Comparison of ENCODE assay signal across 10 cellular contexts in the genomic region with DNA sequence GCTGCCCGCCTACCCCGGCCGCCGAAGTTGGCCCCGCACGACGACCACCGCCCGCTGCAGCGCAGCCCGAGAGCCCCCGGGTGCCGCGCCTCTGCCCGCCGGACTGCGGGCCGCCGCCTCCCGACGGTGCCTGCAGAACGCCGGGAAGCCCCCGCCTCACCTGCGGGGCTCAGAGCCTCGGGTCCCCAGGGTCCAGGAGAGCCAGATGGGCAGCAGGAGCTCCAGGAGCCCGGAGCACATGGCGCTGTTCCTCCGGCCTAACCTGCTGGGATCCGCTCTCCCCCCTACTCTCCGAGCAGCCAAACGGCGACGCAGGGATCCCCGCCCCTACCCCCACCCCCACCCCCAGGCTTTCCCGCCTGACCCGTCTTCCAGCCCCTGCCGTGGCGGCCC. TPM values are rescaled to one million over a fixed set of nuclear protein-coding genes. Genes with fewer than 3 reads are reported as not detected.
DNase-seq lines count a peak whose midpoint lies in the region; ATAC-seq and TF ChIP-seq lines count a peak whose summit lies in the region.
"Had no signal": no experiment of that assay in that cellular context is flagged by ENCODE, and none has a peak within 500 bp of the region (broad histone marks: within the 10 kb centered on the region; RNA-seq: fewer than 3 reads in every experiment).

No MANE protein-coding gene starts in this region.

- H3K36me3 ChIP-seq in heart right ventricle: no peaks in the 10 kb centered on the region
- H3K36me3 ChIP-seq in prostate gland: no peaks in the 10 kb centered on the region
- H3K36me3 ChIP-seq: SJSA1 had no signal

- intact Hi-C loops in heart right ventricle (cut with DNase I) (no loop called here), prostate gland (cut with DNase I) (no loop called here), sciatic nerve (cut with DNase I) (no loop called here)

- H3K27me3 ChIP-seq in heart right ventricle: peaks cover 0 to 71% (median 55%) of the 10 kb centered on the region in 7 donors
- H3K27me3 ChIP-seq in prostate gland (replicated peaks; ENCODE audit: insufficient read depth): no peaks in the 10 kb centered on the region

- H3K9me3 ChIP-seq in heart right ventricle (no peaks in the 10 kb centered on the region), prostate gland (no peaks in the 10 kb centered on the region)
- H3K9me3 ChIP-seq: SJSA1 had no signal

- DNase-seq in G401 (ENCODE audit: low spot score) (peak; percentile 23), NCI-H2171 (lab: John Stamatoyannopoulos, UW) (peak; percentile 80), heart right ventricle (no peak), prostate gland (ENCODE audit: low spot score) (no peak), NCI-H526 treated with DMSO at 0.1 percent for 48 hours (lab: John Stamatoyannopoulos, UW) (no peak), cerebellar cortex (ENCODE audit: low spot score) (no peak), NCI-H1048 (lab: John Stamatoyannopoulos, UW) (no peak), sciatic nerve (ENCODE audit: low spot score) (no peak)

- H3K4me3 ChIP-seq in heart right ventricle (peak overlapping the region; percentile 14 to 50 (median 45)), prostate gland (peak overlapping the region; percentile 38 to 52)
- H3K4me3 ChIP-seq: SJSA1 had no signal

- no peak for TF ChIP-seq CTCF in heart right ventricle (IDR thresholded peaks at IDR 0.05)
- TF ChIP-seq CTCF in prostate gland (IDR thresholded peaks at IDR 0.05): no peak

- H3K27ac ChIP-seq in heart right ventricle (no peak overlapping the region), prostate gland (no peak overlapping the region)
- H3K27ac ChIP-seq: SJSA1 had no signal

- H3K4me1 ChIP-seq in heart right ventricle: peaks cover 0 to 20% (median 8%) of the 10 kb centered on the region in 9 donors
- H3K4me1 ChIP-seq in prostate gland (replicated peaks): no peaks in the 10 kb centered on the region
- H3K4me1 ChIP-seq: SJSA1 had no signal

- in situ Hi-C loops in G401 (cut with HindIII; ENCODE audit: low sequenced_read_pairs): no loop called here

- 1% methylated on average over 34 to 39 of the region's 39 CpGs for WGBS in heart right ventricle, 2 donors
- WGBS in prostate gland: 0% methylated on average over 13 of the region's 39 CpGs

- ATAC-seq in heart right ventricle: no peak
- ATAC-seq in sciatic nerve: no peak

- no peak for TF ChIP-seq POLR2A in prostate gland (IDR thresholded peaks at IDR 0.05)

RNA-seq across cellular contexts. Expression of a gene that starts 0.6 kb away (rescaled TPM):
- 11.4 and 16.9 TPM in 2 replicates for total RNA-seq in G401 (2014; rRNA removed; shearing (Covaris generic))
- total RNA-seq in heart right ventricle (1 to 10 TPM in 7 of 10 donors, under 1 TPM in 3; 0.45 to 4.5 (median 2.4) TPM), prostate gland (10 to 100 TPM; 10.3 to 12.4 TPM), sciatic nerve (4.5 TPM)
- under 1 TPM; 0.23 to 0.44 TPM for polyA plus RNA-seq in heart right ventricle
- total RNA-seq: activated T-helper 1 cell treated with anti-CD3 and anti-CD28 coated beads, Interleukin-12 subunit alpha, Interleukin-12 subunit beta, Interleukin-2, Interleukin-4 antibody, amounts not matched to agents 30 ng/mL and 10 ng/mL and 1 ng/mL, durations not matched to agents 14 hours and 24 hours and 36 hours; SJSA1 had no signal

Comparison
In these comparisons a context has a peak if more than half of its experiments do, and no peak if none do; other contexts are left out.
1. DNase-seq: peak in G401 (single experiment) and NCI-H2171 (single experiment); none in heart right ventricle (0 of 2), prostate gland (single experiment), NCI-H526 treated with DMSO at 0.1 percent for 48 hours (single experiment), cerebellar cortex (single experiment), NCI-H1048 (single experiment) and sciatic nerve (single experiment).